Comparison of ENCODE assay signal across 34 cellular contexts in genomic region chr1:42601472-42601871, GRCh38.
"Had no signal": no experiment of that assay in that cellular context is flagged by ENCODE, and none has a peak within 500 bp of the region (broad histone marks: within the 10 kb centered on the region; RNA-seq: fewer than 3 reads in every experiment).

No MANE protein-coding gene starts in this region.

- H3K9me3 ChIP-seq: MG63 had no signal

- H3K4me3 ChIP-seq: MG63 had no signal

- DNase-seq: Karpas-422, Kasumi-1, MG63, MM.1S, MV-4-11, NCI-H1048, NCI-H1092, NCI-H1092 treated with DMSO at 0.1 percent for 48 hours, NCI-H1105, NCI-H1417, NCI-H1417 treated with DMSO at 0.1 percent for 48 hours, NCI-H1436, NCI-H1436 treated with DMSO at 0.1 percent for 48 hours, NCI-H146, NCI-H1694, NCI-H1694 treated with DMSO at 0.1 percent for 48 hours, NCI-H187, NCI-H187 treated with DMSO at 0.1 percent for 48 hours, NCI-H1930, NCI-H2029, NCI-H2029 treated with DMSO at 0.1 percent for 48 hours, NCI-H2081, NCI-H2081 treated with DMSO at 0.1 percent for 48 hours, NCI-H2107, NCI-H2171, NCI-H2171 treated with DMSO at 0.1 percent for 48 hours, NCI-H2227 treated with DMSO at 0.1 percent for 48 hours, NCI-H226, NCI-H345, NCI-H446, NCI-H446 treated with DMSO at 0.1 percent for 48 hours, NCI-H510A, NCI-H510A treated with DMSO at 0.1 percent for 48 hours, NCI-H524 had no signal

- H3K36me3 ChIP-seq: MG63 had no signal
